ENCODE assay signal across 8 cellular contexts in genomic region chr2:39436592-39437521, GRCh38. TPM values are rescaled to one million over a fixed set of nuclear protein-coding genes. Genes with fewer than 3 reads are reported as not detected.
DNase-seq lines count a peak whose midpoint lies in the region; ATAC-seq, FAIRE-seq and TF ChIP-seq lines count a peak whose summit lies in the region.

TSS of gene MAP4K3 (minus strand) at chr2:39437285. CDS start at chr2:39436987, 298 bp downstream.

- H3K9me3 ChIP-seq in WERI-Rb-1 (ENCODE audit: severe bottlenecking) (no peaks in the 10 kb centered on the region), mammary epithelial cell (replicated peaks; ENCODE audit: insufficient read depth, low read length) (no peaks in the 10 kb centered on the region), small intestine (ENCODE audit: control insufficient read depth, low read depth) (no peaks in the 10 kb centered on the region)

- CTCF ChIA-PET in mammary epithelial cell (lab: Charles Lee; ENCODE audit: low non-redundant PET), result no interaction called here

- under 1% methylated on average over 31 of the region's 109 CpGs for WGBS in mammary epithelial cell (ENCODE audit: low coverage, missing lambda C conversion rate)
- 0% methylated on average over 60 to 109 of the region's 109 CpGs for WGBS in small intestine, 3 donors

- dilution Hi-C loops in mammary epithelial cell (cut with HindIII; ENCODE audit: low sequenced_read_pairs), result no loop called here

- H3K36me3 ChIP-seq in ACC112 (ENCODE audit: insufficient read depth, low read length), result no peaks in the 10 kb centered on the region
- peaks cover 10% of the 10 kb centered on the region for H3K36me3 ChIP-seq in WERI-Rb-1
- H3K36me3 ChIP-seq in mammary epithelial cell (ENCODE audit: insufficient read depth, low read length), result no peaks in the 10 kb centered on the region
- H3K36me3 ChIP-seq in small intestine (ENCODE audit: control insufficient read depth in 2 of 2, insufficient read depth in 2 of 2, low read length in 2 of 2), result no peaks in the 10 kb centered on the region

- H3K79me2 ChIP-seq in ACC112 (ENCODE audit: control insufficient read depth, insufficient read depth, low read length, unreplicated experiment) (peaks cover 70% of the 10 kb centered on the region), mammary epithelial cell (ENCODE audit: insufficient read depth, low read length) (peaks cover 57% of the 10 kb centered on the region)

- intact Hi-C loops in mammary epithelial cell (cut with micrococcal nuclease), result loop anchor here (1.0 to 5.0 kb wide), 5 partner anchors 26 to 260 kb away; no protein-coding TSS in a partner anchor

- FAIRE-seq in small intestine (lab: Jason Lieb, UNC), result no peak

- H3K27me3 ChIP-seq in ACC112 (ENCODE audit: insufficient read depth, low read length), result no peaks in the 10 kb centered on the region
- no peaks in the 10 kb centered on the region for H3K27me3 ChIP-seq in WERI-Rb-1 (ENCODE audit: insufficient read depth, low read depth, severe bottlenecking)
- H3K27me3 ChIP-seq in mammary epithelial cell (ENCODE audit: insufficient read depth, low read length), result no peaks in the 10 kb centered on the region
- H3K27me3 ChIP-seq in small intestine (ENCODE audit: control insufficient read depth in 2 of 2, insufficient read depth in 2 of 2, low read length in 2 of 2), result no peaks in the 10 kb centered on the region

- BruUV-seq in mammary epithelial cell (replicated peaks; lab: Mats Ljungman, UMichigan), result no TSS peak

- in situ Hi-C loops in mammary epithelial cell (cut with MboI; ENCODE audit: low sequenced_read_pairs in 2 of 2), result loop anchor here in 1 of 2 donors (10.0 kb wide), 1 partner anchor 52 kb away; no protein-coding TSS in a partner anchor

- H3K4me3 ChIP-seq in ACC112 (ENCODE audit: low read depth, low read length), result peak within 1 kb of the TSS; percentile 98
- peak within 1 kb of the TSS; percentile 86 for H3K4me3 ChIP-seq in WERI-Rb-1 (ENCODE audit: low read depth, low read length)
- peak within 1 kb of the TSS; percentile 81 to 94 (median 89) for H3K4me3 ChIP-seq in mammary epithelial cell (replicated peaks in 1 of 3; ENCODE audit: insufficient read depth in 1 of 3, low read depth in 2 of 3, low read length in 3 of 3)
- peak within 1 kb of the TSS; percentile 91 for H3K4me3 ChIP-seq in small intestine (ENCODE audit: low read depth in 1 of 2, low read length in 2 of 2)

- H3K4me1 ChIP-seq in ACC112 (ENCODE audit: control insufficient read depth, insufficient read depth, low read length, unreplicated experiment), result peaks cover 47% of the 10 kb centered on the region
- peaks cover 35% of the 10 kb centered on the region for H3K4me1 ChIP-seq in mammary epithelial cell (ENCODE audit: insufficient read depth, low read length)
- peaks cover 6 to 8% of the 10 kb centered on the region in 2 donors for H3K4me1 ChIP-seq in small intestine (ENCODE audit: control insufficient read depth in 2 of 2, insufficient read depth in 1 of 2, low read depth in 1 of 2, low read length in 1 of 2)

- H3K27ac ChIP-seq in ACC112 (ENCODE audit: low read depth, low read length), result peak within 1 kb of the TSS; percentile 70
- peak within 1 kb of the TSS; percentile 98 for H3K27ac ChIP-seq in WERI-Rb-1
- H3K27ac ChIP-seq in mammary epithelial cell (ENCODE audit: insufficient read depth, low read depth, low read length), result peak within 1 kb of the TSS; percentile 82
- H3K27ac ChIP-seq in small intestine (ENCODE audit: low read depth in 1 of 2, low read length in 1 of 2), result peak within 1 kb of the TSS; percentile 86 to 91

- no peaks in the 10 kb centered on the region for H4K20me1 ChIP-seq in mammary epithelial cell (ENCODE audit: insufficient read depth, low read length)

- H3K4me2 ChIP-seq in mammary epithelial cell (ENCODE audit: insufficient read depth, low read depth, low read length), result peak within 1 kb of the TSS; percentile 99

- ATAC-seq in GM18870 (IDR thresholded peaks at IDR 0.05; ENCODE audit: unreplicated experiment) (peak; percentile 57), HG03108 (IDR thresholded peaks at IDR 0.05; ENCODE audit: unreplicated experiment) (peak; percentile 56)

- no peak for TF ChIP-seq CTCF in WERI-Rb-1 (IDR thresholded peaks at IDR 0.05; ENCODE audit: low read depth, low read length)
- no peak for TF ChIP-seq CTCF in mammary epithelial cell (conservative IDR thresholded peaks at IDR 0.05 in 1 of 2, IDR thresholded peaks at IDR 0.05 in 1 of 2; ENCODE audit: extremely low read depth in 1 of 2, insufficient read depth in 1 of 2, low read depth in 1 of 2, low read length in 2 of 2)

- H3K9ac ChIP-seq in mammary epithelial cell (ENCODE audit: insufficient read depth, low read length), result peak within 1 kb of the TSS; percentile 93

- DNase-seq in NCI-H2196 (lab: John Stamatoyannopoulos, UW; ENCODE audit: unreplicated experiment) (peak; percentile 94), WERI-Rb-1 (peak; percentile 99), mammary epithelial cell (peak; percentile 94), iPS-NIHi11 (ENCODE audit: low spot score) (peak; percentile 100), small intestine (peak; percentile 95)

- H2AFZ ChIP-seq in ACC112 (ENCODE audit: low read length, unreplicated experiment) (peak within 1 kb of the TSS; percentile 98), mammary epithelial cell (ENCODE audit: low read depth, low read length) (peak within 1 kb of the TSS; percentile 98)

RNA-seq across cellular contexts. Expression of gene MAP4K3, which starts in this region (rescaled TPM):
- 10 to 100 TPM; 25.7 to 43.3 TPM for total RNA-seq in mammary epithelial cell
- polyA plus RNA-seq in mammary epithelial cell (9.2 TPM), small intestine (10 to 100 TPM in 2 of 3 donors, 1 to 10 TPM in 1; 9.5 to 14.1 (median 13.8) TPM)
- 8.3 TPM for polyA minus RNA-seq in mammary epithelial cell

Comparison
In these comparisons a context has a peak if more than half of its experiments do, and no peak if none do; other contexts are left out.
1. Peak in every context shown above with its lines: DNase-seq, ATAC-seq, H3K4me3 ChIP-seq and H3K27ac ChIP-seq.